Comparison of ENCODE assay signal across 16 cellular contexts in genomic region chr2:21331625-21332370, GRCh38.
"Had no signal": no experiment of that assay in that cellular context is flagged by ENCODE, and none has a peak within 500 bp of the region (broad histone marks: within the 10 kb centered on the region; RNA-seq: fewer than 3 reads in every experiment).

No MANE protein-coding gene starts in this region.

- H3K9me3 ChIP-seq: colonic mucosa, pancreas, tibial artery had no signal

- H3K36me3 ChIP-seq: colonic mucosa, pancreas, tibial artery had no signal

- H3K4me3 ChIP-seq: colonic mucosa, lung, pancreas, tibial artery had no signal

- FAIRE-seq: kidney, pancreas had no signal

- DNase-seq: colonic mucosa; dermis blood vessel endothelial cell; foreskin keratinocyte; immature natural killer cell; kidney; left cardiac atrium; left ventricle myocardium superior; mesendoderm; naive thymus-derived CD8-positive, alpha-beta T cell; nucleus accumbens; pancreas; right cardiac atrium; stimulated activated CD4-positive, alpha-beta T cell treated with anti-CD3 and anti-CD28 coated beads, Interleukin-4, amount 100 ng/mL, for 1 hour; tibial artery had no signal

- H3K27ac ChIP-seq: colonic mucosa, foreskin keratinocyte, pancreas, tibial artery had no signal

- ATAC-seq: foreskin keratinocyte; left cardiac atrium; left ventricle myocardium superior; naive thymus-derived CD8-positive, alpha-beta T cell; right cardiac atrium; stimulated activated memory B cell treated with anti-CD40 and anti-IgM and Interleukin-4, amounts not matched to agents 10 μg/mL and 1 μg/mL and 100 μg/mL, for 72 hours had no signal

- H3K27me3 ChIP-seq: colonic mucosa, foreskin keratinocyte, pancreas, tibial artery had no signal

- H3K4me1 ChIP-seq: colonic mucosa, foreskin keratinocyte, pancreas, tibial artery had no signal
